Comparison of ENCODE assay signal across 1 cellular context in genomic region chr17:40358323-40359038, GRCh38.
TF ChIP-seq lines count a peak whose summit lies in the region.

No MANE protein-coding gene starts in this region.

TF ChIP-seq in neural cell, 6 proteins besides CTCF, POLR2A, EP300 and RAD21 (continued from another document):
- TF ChIP-seq REST (IDR thresholded peaks at IDR 0.05; ENCODE audit: borderline replicate concordance): no peak
- TF ChIP-seq POLR2AphosphoS5 (IDR thresholded peaks at IDR 0.05): peak; percentile 22
- no peak for TF ChIP-seq TAF1 (IDR thresholded peaks at IDR 0.05; ENCODE audit: low read depth)
TF ChIP-seq in neural cell: peak in this region for 3.
